13 cellular contexts compared by ENCODE assay signal in the genomic region with DNA sequence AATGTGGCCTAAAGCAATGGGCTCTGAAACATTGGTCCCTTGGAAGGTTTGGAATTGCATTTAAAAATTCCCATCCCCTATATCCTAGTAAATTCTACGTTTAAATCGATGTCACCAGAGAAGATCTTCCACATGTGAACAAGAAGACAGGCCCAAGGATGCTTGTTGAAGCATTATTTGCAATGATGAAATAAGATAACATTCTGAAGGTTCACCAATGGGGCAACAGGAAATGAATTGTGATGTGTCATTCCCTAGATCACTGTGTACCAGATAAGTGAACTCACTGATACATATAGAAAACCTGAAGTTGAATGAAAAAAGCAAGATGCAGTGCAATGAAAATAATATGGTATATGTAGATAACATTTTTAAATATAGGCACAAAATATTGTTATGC.
DNase-seq lines count a peak whose midpoint lies in the region; ATAC-seq and TF ChIP-seq lines count a peak whose summit lies in the region.
"Had no signal": no experiment of that assay in that cellular context is flagged by ENCODE, and none has a peak within 500 bp of the region (broad histone marks: within the 10 kb centered on the region; RNA-seq: fewer than 3 reads in every experiment).

No MANE protein-coding gene starts in this region.

- no peaks in the 10 kb centered on the region for H3F3A ChIP-seq in GM23338 (replicated peaks; ENCODE audit: low read depth)

- peak overlapping the region; percentile 69 for H3K27ac Mint-ChIP-seq in dendritic cell treated with granulocyte-macrophage colony-stimulating factor and Interleukin-4, amounts not matched to agents 40 ng/mL and 50 ng/mL, for 4 days
- H3K27ac Mint-ChIP-seq in GM23338 = no peak overlapping the region
- H3K27ac Mint-ChIP-seq: activated B cell treated with CpG ODN at 0.5 μM for 24 hours had no signal

- no peak overlapping the region for H3K27ac ChIP-seq in trophoblast cell (ENCODE audit: low read depth, low read length)
- H3K27ac ChIP-seq in GM23338 (ENCODE audit: low read depth) = no peak overlapping the region
- H3K27ac ChIP-seq: body of pancreas had no signal

- no peak overlapping the region for H3K9ac ChIP-seq in trophoblast cell (ENCODE audit: low read length)

- WGBS in trophoblast cell (ENCODE audit: extremely low coverage, insufficient coverage, insufficient read length) = no CpG with 5 or more reads among the region's 2 CpGs

- peaks cover 45% of the 10 kb centered on the region for H3K4me1 Mint-ChIP-seq in dendritic cell treated with granulocyte-macrophage colony-stimulating factor and Interleukin-4, amounts not matched to agents 40 ng/mL and 50 ng/mL, for 4 days (ENCODE audit: low read depth)
- peaks cover 28% of the 10 kb centered on the region for H3K4me1 Mint-ChIP-seq in GM23338
- H3K4me1 Mint-ChIP-seq: activated B cell treated with CpG ODN at 0.5 μM for 24 hours had no signal

- H3K4me1 ChIP-seq in trophoblast cell (ENCODE audit: control insufficient read depth in 1 of 2, insufficient read depth in 2 of 2, low read length in 2 of 2) (peaks cover 10 to 19% of the 10 kb centered on the region in 2 experiments), GM23338 (ENCODE audit: insufficient read depth) (peaks cover 25% of the 10 kb centered on the region)
- H3K4me1 ChIP-seq: body of pancreas had no signal

- no peak overlapping the region for H3K23ac ChIP-seq in trophoblast cell (ENCODE audit: low read length)

- no peaks in the 10 kb centered on the region for H4K20me1 ChIP-seq in GM23338 (replicated peaks; ENCODE audit: insufficient read depth)

- TF ChIP-seq CTCF in GM13977 (IDR thresholded peaks at IDR 0.05; ENCODE audit: extremely low read depth, insufficient read depth, missing control alignments) = no peak
- TF ChIP-seq CTCF in GM23338 (conservative IDR thresholded peaks at IDR 0.05; ENCODE audit: low read depth in 2 of 2) = no peak

- peaks cover 8% of the 10 kb centered on the region for H3K9me3 Mint-ChIP-seq in dendritic cell treated with granulocyte-macrophage colony-stimulating factor and Interleukin-4, amounts not matched to agents 40 ng/mL and 50 ng/mL, for 4 days
- no peaks in the 10 kb centered on the region for H3K9me3 Mint-ChIP-seq in GM23338
- H3K9me3 Mint-ChIP-seq: activated T-cell treated with anti-CD3 and anti-CD28 coated beads, Interleukin-2, amount 50 U/mL, for 4 hours had no signal

- H3K14ac ChIP-seq in trophoblast cell (ENCODE audit: low read length) = no peak overlapping the region

- no peak overlapping the region for H2AK5ac ChIP-seq in trophoblast cell (ENCODE audit: low read length)

- H4K12ac ChIP-seq in trophoblast cell (ENCODE audit: low read depth, low read length) = no peak overlapping the region

- H4K8ac ChIP-seq in trophoblast cell (ENCODE audit: low read depth, low read length) = no peak overlapping the region

- H2AFZ ChIP-seq in trophoblast cell (ENCODE audit: insufficient read depth, low read length, poor library complexity) (no peak overlapping the region), GM23338 (no peak overlapping the region; the same call in 1 of the 2 replicates)

- H3K27me3 Mint-ChIP-seq in dendritic cell treated with granulocyte-macrophage colony-stimulating factor and Interleukin-4, amounts not matched to agents 40 ng/mL and 50 ng/mL, for 4 days = no peaks in the 10 kb centered on the region
- peaks cover 2% of the 10 kb centered on the region for H3K27me3 Mint-ChIP-seq in GM23338 (ENCODE audit: insufficient read depth, low read depth, poor library complexity)
- H3K27me3 Mint-ChIP-seq: activated B cell treated with CpG ODN at 0.5 μM for 24 hours had no signal

- peak overlapping the region; percentile 4 for H4K91ac ChIP-seq in trophoblast cell (ENCODE audit: low read depth, low read length)

- ATAC-seq in GM23338 = no peak
- ATAC-seq: activated T-cell treated with anti-CD3 and anti-CD28 coated beads, Interleukin-2, amount 50 U/mL, for 4 hours; body of pancreas had no signal

- H3K36me3 ChIP-seq in trophoblast cell (ENCODE audit: control insufficient read depth in 1 of 2, insufficient read depth in 2 of 2, low read length in 2 of 2) (no peaks in the 10 kb centered on the region), GM23338 (ENCODE audit: insufficient read depth) (no peaks in the 10 kb centered on the region)

- H2BK12ac ChIP-seq in trophoblast cell (ENCODE audit: low read length) = peak overlapping the region; percentile 18

- no peak overlapping the region for H3K4me3 Mint-ChIP-seq in dendritic cell treated with granulocyte-macrophage colony-stimulating factor and Interleukin-4, amounts not matched to agents 40 ng/mL and 50 ng/mL, for 4 days
- no peak overlapping the region for H3K4me3 Mint-ChIP-seq in GM23338
- H3K4me3 Mint-ChIP-seq: activated B cell treated with CpG ODN at 0.5 μM for 24 hours; activated T-cell treated with anti-CD3 and anti-CD28 coated beads, Interleukin-2, amount 50 U/mL, for 4 hours had no signal

- H3K9me3 ChIP-seq in trophoblast cell (ENCODE audit: insufficient read depth, low read depth, low read length) = no peaks in the 10 kb centered on the region
- H3K9me3 ChIP-seq: body of pancreas had no signal

- no peaks in the 10 kb centered on the region for H3K36me3 Mint-ChIP-seq in dendritic cell treated with granulocyte-macrophage colony-stimulating factor and Interleukin-4, amounts not matched to agents 40 ng/mL and 50 ng/mL, for 4 days (ENCODE audit: low read depth)
- no peaks in the 10 kb centered on the region for H3K36me3 Mint-ChIP-seq in GM23338 (ENCODE audit: low read depth)

- H2BK120ac ChIP-seq in trophoblast cell (ENCODE audit: insufficient read depth, low read length, poor library complexity) = no peak overlapping the region

- DNase-seq in HCEC 1CT (peak; percentile 37), OCI-M1 (lab: John Stamatoyannopoulos, UW) (peak; percentile 59), trophoblast cell (no peak), GM13977 (ENCODE audit: low spot score) (no peak), GM23338 (ENCODE audit: low spot score) (no peak)
- no peak for DNase-seq in activated CD4-positive, alpha-beta T cell treated with anti-CD3 and anti-CD28 coated beads for 48 hours
- DNase-seq: activated B cell treated with CpG ODN at 0.5 μM for 24 hours; activated T-cell treated with anti-CD3 and anti-CD28 coated beads, Interleukin-2, amount 50 U/mL, for 4 hours; body of pancreas; DND-41; NCI-H1694 treated with DMSO at 0.1 percent for 48 hours; stimulated activated naive CD4-positive, alpha-beta T cell had no signal

- H2BK5ac ChIP-seq in trophoblast cell (ENCODE audit: low read depth, low read length, poor library complexity) = no peak overlapping the region

- in situ Hi-C loops in GM13977 (cut with MboI; ENCODE audit: low pct_unique_long_range_greater_than_20kb, low sequenced_read_pairs, unreplicated experiment) = no loop called here

- peaks cover 13% of the 10 kb centered on the region for H3K79me1 ChIP-seq in trophoblast cell (ENCODE audit: low read length)

- H3K27me3 ChIP-seq in trophoblast cell (ENCODE audit: insufficient read depth, low read length) (no peaks in the 10 kb centered on the region), GM23338 (ENCODE audit: insufficient read depth) (no peaks in the 10 kb centered on the region)
- H3K27me3 ChIP-seq: body of pancreas had no signal

- H3K4me3 ChIP-seq in trophoblast cell (ENCODE audit: low read depth, low read length) (no peak overlapping the region), GM23338 (no peak overlapping the region)
- H3K4me3 ChIP-seq: body of pancreas had no signal

- peaks cover 17% of the 10 kb centered on the region for H3K9me2 ChIP-seq in GM23338 (ENCODE audit: insufficient read depth)

- no peak overlapping the region for H3K4ac ChIP-seq in trophoblast cell (ENCODE audit: low read depth, low read length)

- H3K18ac ChIP-seq in trophoblast cell (ENCODE audit: low read length) = no peak overlapping the region

- intact Hi-C loops in dendritic cell treated with granulocyte-macrophage colony-stimulating factor and Interleukin-4, amounts not matched to agents 40 ng/mL and 50 ng/mL, for 4 days (cut with micrococcal nuclease) = no loop called here

- no peaks in the 10 kb centered on the region for H3K79me2 ChIP-seq in trophoblast cell (ENCODE audit: control insufficient read depth, insufficient read depth, low read length, poor library complexity)
- no peaks in the 10 kb centered on the region for H3K79me2 ChIP-seq in GM23338 (replicated peaks; ENCODE audit: insufficient read depth)

- H3K4me2 ChIP-seq in trophoblast cell (ENCODE audit: low read length) (no peak overlapping the region), GM23338 (no peak overlapping the region)

TF ChIP-seq in GM23338, 12 proteins besides CTCF, POLR2A, EP300 and RAD21 (continues in another document):
- TF ChIP-seq NANOG (IDR thresholded peaks at IDR 0.05; ENCODE audit: borderline replicate concordance) = no peak
- no peak for TF ChIP-seq ZNF114 (CRISPR knock-in tag; IDR thresholded peaks at IDR 0.05)
- TF ChIP-seq STAT1 (IDR thresholded peaks at IDR 0.05; ENCODE audit: unreplicated experiment) = no peak
- TF ChIP-seq POLR2AphosphoS5 (IDR thresholded peaks at IDR 0.05; ENCODE audit: low read depth) = no peak
- no peak for TF ChIP-seq EZH2 (IDR thresholded peaks at IDR 0.05; ENCODE audit: low read depth, unreplicated experiment)
- TF ChIP-seq, protein P1, sequence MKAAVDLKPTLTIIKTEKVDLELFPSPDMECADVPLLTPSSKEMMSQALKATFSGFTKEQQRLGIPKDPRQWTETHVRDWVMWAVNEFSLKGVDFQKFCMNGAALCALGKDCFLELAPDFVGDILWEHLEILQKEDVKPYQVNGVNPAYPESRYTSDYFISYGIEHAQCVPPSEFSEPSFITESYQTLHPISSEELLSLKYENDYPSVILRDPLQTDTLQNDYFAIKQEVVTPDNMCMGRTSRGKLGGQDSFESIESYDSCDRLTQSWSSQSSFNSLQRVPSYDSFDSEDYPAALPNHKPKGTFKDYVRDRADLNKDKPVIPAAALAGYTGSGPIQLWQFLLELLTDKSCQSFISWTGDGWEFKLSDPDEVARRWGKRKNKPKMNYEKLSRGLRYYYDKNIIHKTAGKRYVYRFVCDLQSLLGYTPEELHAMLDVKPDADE (IDR thresholded peaks at IDR 0.05) = no peak
- no peak for TF ChIP-seq JUNB (IDR thresholded peaks at IDR 0.05; ENCODE audit: unreplicated experiment)

Comparison
In these comparisons a context has a peak if more than half of its experiments do, and no peak if none do; other contexts are left out.
1. DNase-seq: peak in HCEC 1CT (single experiment) and OCI-M1 (single experiment); none in trophoblast cell (0 of 2), GM13977 (single experiment), activated CD4-positive, alpha-beta T cell treated with anti-CD3 and anti-CD28 coated beads for 48 hours (single experiment) and GM23338 (single experiment).